ENCODE assay signal across 22 cellular contexts in the genomic region with DNA sequence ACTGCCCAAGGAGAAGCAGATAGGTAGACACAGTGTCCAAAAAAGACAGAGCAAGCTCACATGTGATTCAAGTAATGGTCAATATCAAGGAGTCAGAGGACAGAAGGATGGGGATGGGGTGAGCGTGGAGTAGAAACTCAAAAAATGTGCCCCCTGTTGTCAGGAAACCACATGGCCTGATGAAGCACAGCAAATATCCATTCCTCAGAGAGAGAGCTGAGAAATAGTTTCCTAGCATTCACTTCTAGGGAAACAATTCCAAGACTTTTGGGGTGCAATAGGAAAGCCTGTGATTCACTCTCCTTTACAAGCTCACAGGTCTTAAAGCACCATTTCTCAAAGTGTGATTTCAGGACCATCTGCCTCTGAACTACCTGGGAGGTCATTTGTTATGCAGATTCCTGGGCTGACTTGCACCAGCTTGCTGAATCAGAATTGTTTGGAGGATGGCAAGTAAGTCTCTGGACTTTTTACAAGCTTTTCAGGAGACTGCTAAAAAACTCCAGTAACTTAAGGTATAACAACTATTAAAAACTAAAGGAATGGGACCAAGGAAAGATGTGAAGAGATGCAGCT.
"Had no signal": no experiment of that assay in that cellular context is flagged by ENCODE, and none has a peak within 500 bp of the region (broad histone marks: within the 10 kb centered on the region; RNA-seq: fewer than 3 reads in every experiment).

No MANE protein-coding gene starts in this region.

- H3K4me1 Mint-ChIP-seq: activated naive CD4-positive, alpha-beta T cell treated with anti-CD3 and anti-CD28 coated beads, Interleukin-2, amount 50 U/mL, for 24 hours; naive thymus-derived CD4-positive, alpha-beta T cell had no signal

- H3K9me3 ChIP-seq: adrenal gland, esophagus squamous epithelium, pancreas, thyroid gland had no signal

- H3K4me1 ChIP-seq: adrenal gland, esophagus squamous epithelium, pancreas had no signal

- H3K27me3 ChIP-seq: adrenal gland, esophagus squamous epithelium, heart right ventricle, pancreas, thyroid gland had no signal

- H3K4me3 ChIP-seq: adrenal gland, esophagus squamous epithelium, heart right ventricle, pancreas, thyroid gland had no signal

- H3K4me3 Mint-ChIP-seq: activated naive CD4-positive, alpha-beta T cell treated with anti-CD3 and anti-CD28 coated beads, Interleukin-2, amount 50 U/mL, for 24 hours; dendritic cell treated with granulocyte-macrophage colony-stimulating factor and Interleukin-4, amounts not matched to agents 40 ng/mL and 50 ng/mL, for 4 days; naive thymus-derived CD4-positive, alpha-beta T cell had no signal

- H3K36me3 ChIP-seq: adrenal gland, esophagus squamous epithelium, heart right ventricle, pancreas, thyroid gland had no signal

- DNase-seq: activated CD4-positive, alpha-beta T cell treated with anti-CD3 and anti-CD28 coated beads, Interleukin-2, amount 50 U/mL, for 1 hour; activated CD4-positive, CD25-positive, alpha-beta regulatory T cell treated with anti-CD3 and anti-CD28 coated beads, Interleukin-2, amount 50 U/mL, for 72 hours; activated CD8-positive, alpha-beta memory T cell treated with anti-CD3 and anti-CD28 coated beads, Interleukin-2, amount 50 U/mL, for 4 hours; activated effector memory CD4-positive, alpha-beta T cell treated with anti-CD3 and anti-CD28 coated beads, Interleukin-2, amount 50 U/mL, for 16 hours; activated T-cell treated with anti-CD3 and anti-CD28 coated beads, Interleukin-2, amount 50 U/mL, for 48 hours; adrenal gland; effector memory CD4-positive, alpha-beta T cell; esophagus squamous epithelium; heart right ventricle; kidney glomerular epithelial cell; mesenchymal stem cell; naive thymus-derived CD4-positive, alpha-beta T cell; pancreas; retina; stimulated activated CD4-positive, alpha-beta T cell treated with anti-CD3 and anti-CD28 coated beads, Interleukin-12 subunit alpha, Interleukin-12 subunit beta, amount 100 ng/mL, for 4 hours; stimulated activated CD4-positive, alpha-beta T cell treated with anti-CD3 and anti-CD28 coated beads, Interleukin-1b, Interleukin-23, amount 100 ng/mL, for 48 hours; stimulated activated CD8-positive, alpha-beta memory T cell treated with anti-CD3 and anti-CD28 coated beads, Interleukin-4, amount 100 ng/mL, for 48 hours; stimulated activated naive CD4-positive, alpha-beta T cell treated with Interleukin-2 at 50 U/mL for 16 hours; T1000; thyroid gland had no signal

- H3K27me3 Mint-ChIP-seq: activated naive CD4-positive, alpha-beta T cell treated with anti-CD3 and anti-CD28 coated beads, Interleukin-2, amount 50 U/mL, for 24 hours; dendritic cell treated with granulocyte-macrophage colony-stimulating factor and Interleukin-4, amounts not matched to agents 40 ng/mL and 50 ng/mL, for 4 days; naive thymus-derived CD4-positive, alpha-beta T cell had no signal

- H3K36me3 Mint-ChIP-seq: activated naive CD4-positive, alpha-beta T cell treated with anti-CD3 and anti-CD28 coated beads, Interleukin-2, amount 50 U/mL, for 24 hours; naive thymus-derived CD4-positive, alpha-beta T cell had no signal

- H3K27ac Mint-ChIP-seq: activated naive CD4-positive, alpha-beta T cell treated with anti-CD3 and anti-CD28 coated beads, Interleukin-2, amount 50 U/mL, for 24 hours; dendritic cell treated with granulocyte-macrophage colony-stimulating factor and Interleukin-4, amounts not matched to agents 40 ng/mL and 50 ng/mL, for 4 days; naive thymus-derived CD4-positive, alpha-beta T cell had no signal

- H3K27ac ChIP-seq: adrenal gland, esophagus squamous epithelium, heart right ventricle, pancreas, thyroid gland had no signal
